In genomic region chr7:43985904-43986864, GRCh38 we compare ENCODE assay signal across 8 cellular contexts. TPM values are rescaled to one million over a fixed set of nuclear protein-coding genes. Genes with fewer than 3 reads are reported as not detected.
A peak's percentile ranks its signal among the peaks of the same experiment; 100 is the strongest.
DNase-seq lines count a peak whose midpoint lies in the region; ATAC-seq and TF ChIP-seq lines count a peak whose summit lies in the region.
"Not testable (repeated sequence)": the region's sequence is repeated elsewhere in the genome, so short reads cannot be mapped to it uniquely, and the experiment has no call there.

No MANE protein-coding gene starts in this region.

- TF ChIP-seq CTCF in Peyer's patch (IDR thresholded peaks at IDR 0.05) = peak in 3 of 6 experiments; percentile 39 to 60 (median 60)
- peak; percentile 47 for TF ChIP-seq CTCF in epithelial cell of esophagus (IDR thresholded peaks at IDR 0.05; ENCODE audit: insufficient read depth, low read depth, low read length, missing control alignments)

- not testable (repeated sequence) for H3K27me3 ChIP-seq in CD4-positive, CD25-positive, alpha-beta regulatory T cell (ENCODE audit: control insufficient read depth, insufficient read depth, low read length); Peyer's patch

- not testable (repeated sequence) for H3K36me3 Mint-ChIP-seq in CD4-positive, CD25-positive, alpha-beta regulatory T cell; activated T-cell treated with anti-CD3 and anti-CD28 coated beads, Interleukin-2, amount 50 U/mL, for 4 hours (ENCODE audit: insufficient read depth); memory B cell

- not testable (repeated sequence) for H3K4me1 ChIP-seq in CD4-positive, CD25-positive, alpha-beta regulatory T cell (ENCODE audit: control insufficient read depth, insufficient read depth, low read length, poor library complexity, severe bottlenecking); Peyer's patch

- H3K9me3 ChIP-seq in CD4-positive, CD25-positive, alpha-beta regulatory T cell (ENCODE audit: control insufficient read depth in 2 of 2, low read length in 2 of 2); Peyer's patch: not testable (repeated sequence)

- not testable (repeated sequence) for TF ChIP-seq POLR2A in Peyer's patch (IDR thresholded peaks at IDR 0.05)

- H3K27ac ChIP-seq in CD4-positive, CD25-positive, alpha-beta regulatory T cell (ENCODE audit: insufficient read depth, low read length, poor library complexity, severe bottlenecking); Peyer's patch: not testable (repeated sequence)

- DNase-seq in CD4-positive, CD25-positive, alpha-beta regulatory T cell = peak; percentile 68 to 75 (median 71)
- DNase-seq in Peyer's patch = peak; percentile 34 to 88 (median 62)
- peak; percentile 89 for DNase-seq in activated T-cell treated with anti-CD3 and anti-CD28 coated beads, Interleukin-2, amount 50 U/mL, for 4 hours
- DNase-seq in epithelial cell of esophagus (ENCODE audit: low read depth) = peak; percentile 69
- DNase-seq in memory B cell (ENCODE audit: low spot score in 2 of 2) = peak; percentile 7 to 54
- DNase-seq in stimulated activated CD4-positive, alpha-beta T cell treated with anti-CD3 and anti-CD28 coated beads, TNF-alpha, amount 100 ng/mL, for 4 hours (ENCODE audit: low read depth in 3 of 3) = peak; percentile 73 to 80 (median 75)

- not testable (repeated sequence) for H3K4me3 ChIP-seq in CD4-positive, CD25-positive, alpha-beta regulatory T cell (ENCODE audit: low read depth, low read length)
- H3K4me3 ChIP-seq in Peyer's patch (peak overlapping the region in 1 of 4 donors; percentile 27), epithelial cell of esophagus (ENCODE audit: low read length) (peak overlapping the region; percentile 25)

- peak overlapping the region in 1 of 4 donors; percentile 56 for H3K4me3 Mint-ChIP-seq in CD4-positive, CD25-positive, alpha-beta regulatory T cell
- peak overlapping the region; percentile 13 for H3K4me3 Mint-ChIP-seq in activated T-cell treated with anti-CD3 and anti-CD28 coated beads, Interleukin-2, amount 50 U/mL, for 4 hours
- H3K4me3 Mint-ChIP-seq in memory B cell = peak overlapping the region; percentile 71

- not testable (repeated sequence) for H3K9me3 Mint-ChIP-seq in CD4-positive, CD25-positive, alpha-beta regulatory T cell; activated T-cell treated with anti-CD3 and anti-CD28 coated beads, Interleukin-2, amount 50 U/mL, for 4 hours; memory B cell

- not testable (repeated sequence) for H3K27me3 Mint-ChIP-seq in CD4-positive, CD25-positive, alpha-beta regulatory T cell; activated T-cell treated with anti-CD3 and anti-CD28 coated beads, Interleukin-2, amount 50 U/mL, for 4 hours (ENCODE audit: low read depth); memory B cell

- H3K4me1 Mint-ChIP-seq in CD4-positive, CD25-positive, alpha-beta regulatory T cell; activated T-cell treated with anti-CD3 and anti-CD28 coated beads, Interleukin-2, amount 50 U/mL, for 4 hours (ENCODE audit: low read depth); memory B cell: not testable (repeated sequence)

- ATAC-seq in CD4-positive, CD25-positive, alpha-beta regulatory T cell (ENCODE audit: low read depth in 2 of 2) = peak; percentile 79
- ATAC-seq in GM19467 (IDR thresholded peaks at IDR 0.05; ENCODE audit: unreplicated experiment) = peak; percentile 77
- ATAC-seq in HG03469 (IDR thresholded peaks at IDR 0.05; ENCODE audit: unreplicated experiment) = peak; percentile 61
- peak; percentile 90 for ATAC-seq in activated T-cell treated with anti-CD3 and anti-CD28 coated beads, Interleukin-2, amount 50 U/mL, for 4 hours
- peak; percentile 87 for ATAC-seq in memory B cell (ENCODE audit: low read depth)

- not testable (repeated sequence) for H3K36me3 ChIP-seq in CD4-positive, CD25-positive, alpha-beta regulatory T cell (ENCODE audit: control insufficient read depth, insufficient read depth, low read length); Peyer's patch

- H3K27ac Mint-ChIP-seq in CD4-positive, CD25-positive, alpha-beta regulatory T cell; memory B cell: not testable (repeated sequence)

RNA-seq across cellular contexts. Expression of gene SPDYE1, which starts 11.5 kb away (rescaled TPM):
- not detected for total RNA-seq in CD4-positive, CD25-positive, alpha-beta regulatory T cell
- polyA plus RNA-seq in CD4-positive, CD25-positive, alpha-beta regulatory T cell = under 1 TPM; 0.08 to 0.17 (median 0.11) TPM
- total RNA-seq in Peyer's patch = not detected
- total RNA-seq in activated T-cell treated with anti-CD3 and anti-CD28 coated beads, Interleukin-2, amount 50 U/mL, for 4 hours = not detected

RNA-seq across cellular contexts. Expression of gene DBNL, which starts 58.3 kb away (rescaled TPM):
- total RNA-seq in CD4-positive, CD25-positive, alpha-beta regulatory T cell = 104 TPM
- polyA plus RNA-seq in CD4-positive, CD25-positive, alpha-beta regulatory T cell = 100 to 1,000 TPM; 138 to 206 (median 186) TPM
- 100 to 1,000 TPM; 100 to 303 (median 111) TPM for total RNA-seq in Peyer's patch
- 100 to 1,000 TPM; 147 to 167 (median 165) TPM for total RNA-seq in activated T-cell treated with anti-CD3 and anti-CD28 coated beads, Interleukin-2, amount 50 U/mL, for 4 hours

RNA-seq across cellular contexts. Expression of gene UBE2D4, which starts 59.9 kb away (rescaled TPM):
- total RNA-seq in CD4-positive, CD25-positive, alpha-beta regulatory T cell = 11.4 TPM
- polyA plus RNA-seq in CD4-positive, CD25-positive, alpha-beta regulatory T cell = 10 to 100 TPM; 10.6 to 15.5 (median 13.4) TPM
- total RNA-seq in Peyer's patch = 10 to 100 TPM; 13.0 to 15.3 (median 14.5) TPM
- 10 to 100 TPM; 20.9 to 25.8 (median 22.7) TPM for total RNA-seq in activated T-cell treated with anti-CD3 and anti-CD28 coated beads, Interleukin-2, amount 50 U/mL, for 4 hours

Comparison
In these comparisons a context has a peak if more than half of its experiments do, and no peak if none do; other contexts are left out.
1. DNase-seq: peak in every context shown above with its lines; median percentile 89 in activated T-cell treated with anti-CD3 and anti-CD28 coated beads, Interleukin-2, amount 50 U/mL, for 4 hours; 75 in stimulated activated CD4-positive, alpha-beta T cell treated with anti-CD3 and anti-CD28 coated beads, TNF-alpha, amount 100 ng/mL, for 4 hours; 71 in CD4-positive, CD25-positive, alpha-beta regulatory T cell; 69 in epithelial cell of esophagus; 62 in Peyer's patch; 30 in memory B cell.